34 cellular contexts compared by ENCODE assay signal in the genomic region with DNA sequence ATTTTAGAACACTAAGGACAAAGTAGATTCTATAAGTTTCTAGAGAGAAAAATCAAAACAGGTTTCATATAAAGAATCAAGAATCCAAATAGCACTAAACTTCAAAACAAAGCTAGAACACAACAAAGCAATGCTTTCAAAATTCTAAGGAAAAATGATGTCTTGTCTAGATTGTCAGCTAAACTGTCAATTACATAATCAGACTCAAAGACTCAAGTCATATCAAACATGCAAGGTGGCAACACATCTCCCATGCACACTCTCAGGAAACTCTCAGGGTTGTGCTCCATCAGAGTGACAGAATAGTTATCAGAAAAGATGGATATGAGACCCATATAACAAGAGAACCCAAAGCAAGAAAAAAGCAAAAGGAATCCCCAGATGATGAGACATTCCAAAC. TPM values are rescaled to one million over a fixed set of nuclear protein-coding genes. Genes with fewer than 3 reads are reported as not detected.
DNase-seq lines count a peak whose midpoint lies in the region; ATAC-seq, FAIRE-seq and TF ChIP-seq lines count a peak whose summit lies in the region.
"Had no signal": no experiment of that assay in that cellular context is flagged by ENCODE, and none has a peak within 500 bp of the region (broad histone marks: within the 10 kb centered on the region; RNA-seq: fewer than 3 reads in every experiment).

No MANE protein-coding gene starts in this region.

- H3K9me3 ChIP-seq in HepG2 (ENCODE audit: low read length) = no peaks in the 10 kb centered on the region
- H3K9me3 ChIP-seq in right lobe of liver = no peaks in the 10 kb centered on the region
- no peaks in the 10 kb centered on the region for H3K9me3 ChIP-seq in GM12878 (replicated peaks; ENCODE audit: control insufficient read depth, insufficient read depth, low read length)
- no peaks in the 10 kb centered on the region for H3K9me3 ChIP-seq in neural cell (ENCODE audit: low read length)
- H3K9me3 ChIP-seq in small intestine (ENCODE audit: control insufficient read depth, low read depth) = no peaks in the 10 kb centered on the region
- H3K9me3 ChIP-seq: A549; BE2C; BLaER1; BLaER1 treated with 17β-estradiol and CSF1 and Interleukin-3, amounts not matched to agents 10 nM and 100 nM; Caco-2 had no signal

- H3K9me2 ChIP-seq in neural cell (ENCODE audit: insufficient read depth, low read length) = no peaks in the 10 kb centered on the region

- RAD21 ChIA-PET in GM12878 (lab: Charles Lee; ENCODE audit: unreplicated experiment) = no interaction called here

- H3K9ac ChIP-seq in HepG2 (ENCODE audit: insufficient read depth, low read depth, low read length) (no peak overlapping the region), GM12878 (ENCODE audit: control insufficient read depth, insufficient read depth, low read length) (no peak overlapping the region), neural cell (ENCODE audit: low read length) (no peak overlapping the region)
- H3K9ac ChIP-seq: BLaER1; BLaER1 treated with 17β-estradiol and CSF1 and Interleukin-3, amounts not matched to agents 10 nM and 100 nM had no signal

- intact Hi-C loops in HepG2 (cut with micrococcal nuclease; ENCODE audit: unreplicated experiment) = no loop called here
- intact Hi-C loops in right lobe of liver (cut with DNase I) = no loop called here
- intact Hi-C loops in GM12878 (cut with micrococcal nuclease; ENCODE audit: unreplicated experiment) = no loop called here

- H3K79me2 ChIP-seq in HepG2 (ENCODE audit: insufficient read depth, low read length) (no peaks in the 10 kb centered on the region), GM12878 (ENCODE audit: control insufficient read depth, insufficient read depth, low read length) (no peaks in the 10 kb centered on the region), neural cell (replicated peaks; ENCODE audit: insufficient read depth, low read length) (no peaks in the 10 kb centered on the region)

- TF ChIP-seq CTCF in HepG2 (CRISPR knock-in tag; IDR thresholded peaks at IDR 0.05) = no peak
- no peak for TF ChIP-seq CTCF in right lobe of liver (IDR thresholded peaks at IDR 0.05)
- no peak for TF ChIP-seq CTCF in GM12878 (IDR thresholded peaks at IDR 0.05 in 2 of 3, conservative IDR thresholded peaks at IDR 0.05 in 1 of 3; ENCODE audit: control insufficient read depth in 2 of 3, extremely low read depth in 1 of 3, insufficient read depth in 1 of 3, low read depth in 3 of 3, low read length in 3 of 3)
- TF ChIP-seq CTCF in neural cell (IDR thresholded peaks at IDR 0.05; ENCODE audit: poor library complexity, severe bottlenecking) = no peak

- in situ Hi-C loops in HepG2 (cut with HindIII; ENCODE audit: extremely low pct_ligation_motif_present, low pct_unique_long_range_greater_than_20kb) = no loop called here
- in situ Hi-C loops in GM12878 (cut with MboI) = no loop called here

- H3K27me3 ChIP-seq in HepG2 (ENCODE audit: control insufficient read depth in 1 of 2, insufficient read depth in 2 of 2, low read length in 2 of 2) = no peaks in the 10 kb centered on the region
- H3K27me3 ChIP-seq in right lobe of liver = no peaks in the 10 kb centered on the region
- H3K27me3 ChIP-seq in GM12878 (replicated peaks in 1 of 2; ENCODE audit: control insufficient read depth in 2 of 2, insufficient read depth in 2 of 2, low read length in 1 of 2) = no peaks in the 10 kb centered on the region
- no peaks in the 10 kb centered on the region for H3K27me3 ChIP-seq in neural cell (ENCODE audit: insufficient read depth, low read depth, low read length)
- H3K27me3 ChIP-seq in small intestine (ENCODE audit: control insufficient read depth in 2 of 2, insufficient read depth in 2 of 2, low read length in 2 of 2) = no peaks in the 10 kb centered on the region
- H3K27me3 ChIP-seq: BE2C; BLaER1; BLaER1 treated with 17β-estradiol and CSF1 and Interleukin-3, amounts not matched to agents 10 nM and 100 nM had no signal

- POLR2A ChIA-PET in HepG2 (lab: Yijun Ruan, JAX) = no interaction called here
- POLR2A ChIA-PET in GM12878 (lab: Charles Lee) = no interaction called here

- TF ChIP-seq RAD21 in HepG2 (CRISPR knock-in tag; IDR thresholded peaks at IDR 0.05) (no peak), GM12878 (IDR thresholded peaks at IDR 0.05; ENCODE audit: insufficient read depth, low read depth, low read length) (no peak), neural cell (conservative IDR thresholded peaks at IDR 0.05) (no peak)

- FAIRE-seq in HepG2 (lab: Jason Lieb, UNC) = no peak
- FAIRE-seq in GM12878 (lab: Jason Lieb, UNC) = peak; percentile 44
- peak; percentile 39 for FAIRE-seq in small intestine (lab: Jason Lieb, UNC)
- FAIRE-seq: A549, D721Med had no signal

- H3K4me3 ChIP-seq in HepG2 (replicated peaks in 1 of 3; ENCODE audit: insufficient read depth in 1 of 3, low read depth in 2 of 3, low read length in 3 of 3) (no peak overlapping the region), right lobe of liver (no peak overlapping the region), GM12878 (no peak overlapping the region), neural cell (ENCODE audit: low read length) (no peak overlapping the region), small intestine (ENCODE audit: low read depth in 1 of 2, low read length in 2 of 2) (no peak overlapping the region)
- H3K4me3 ChIP-seq: A549; BLaER1; BLaER1 treated with 17β-estradiol and CSF1 and Interleukin-3, amounts not matched to agents 10 nM and 100 nM had no signal

- H2AFZ ChIP-seq in HepG2 (ENCODE audit: low read length) (no peak overlapping the region), GM12878 (ENCODE audit: control insufficient read depth, low read depth, low read length) (no peak overlapping the region), neural cell (ENCODE audit: low read depth, low read length) (no peak overlapping the region)

- H3K36me3 ChIP-seq in HepG2 (replicated peaks in 1 of 2; ENCODE audit: control insufficient read depth in 1 of 2, insufficient read depth in 2 of 2, low read length in 2 of 2) (peaks cover 0 to 9% of the 10 kb centered on the region in 2 experiments; a peak in 2 of 5 replicates), right lobe of liver (no peaks in the 10 kb centered on the region), GM12878 (ENCODE audit: control insufficient read depth in 2 of 2, insufficient read depth in 2 of 2, low read length in 1 of 2) (0 out of 4 replicates have a peak, but pooled peaks cover 0 to 4% of the 10 kb centered on the region in 2 experiments), neural cell (ENCODE audit: insufficient read depth, low read length) (peaks cover 11% of the 10 kb centered on the region), small intestine (ENCODE audit: control insufficient read depth in 2 of 2, insufficient read depth in 2 of 2, low read length in 2 of 2) (no peaks in the 10 kb centered on the region)

- TF ChIP-seq POLR2A in HepG2 (IDR thresholded peaks at IDR 0.05; ENCODE audit: insufficient read depth in 1 of 2, low read depth in 2 of 2, low read length in 2 of 2) (no peak), right lobe of liver (IDR thresholded peaks at IDR 0.05) (no peak), GM12878 (IDR thresholded peaks at IDR 0.05; ENCODE audit: low read depth, low read length) (no peak)

- DNase-seq in HepG2 (ENCODE audit: low spot score) (no peak), right lobe of liver (no peak), GM12878 (ENCODE audit: low read depth, low spot score) (no peak), small intestine (no peak), GM19240 (ENCODE audit: insufficient read length, low spot score) (no peak), NCI-H1417 treated with DMSO at 0.1 percent for 48 hours (lab: John Stamatoyannopoulos, UW) (no peak), putamen (ENCODE audit: low spot score) (no peak)
- DNase-seq: 8988T; ACHN; AML-193; BE2C; C1 segment of cervical spinal cord; Caco-2; Calu3; CD4-positive, alpha-beta memory T cell; CD4-positive, alpha-beta T cell; CD4-positive, CD25-positive, alpha-beta regulatory T cell; CD8-positive, alpha-beta memory T cell; CD8-positive, alpha-beta T cell; COR-L47; DMS 273 treated with DMSO at 0.1 percent for 48 hours; DMS153; DMS53; DMS79; DMS79 treated with DMSO at 0.1 percent for 48 hours; DND-41; EL had no signal

- CTCF ChIA-PET in HepG2 (lab: Yijun Ruan, JAX; ENCODE audit: low intra/inter-chr PET ratio, low total read pairs) = no interaction called here
- CTCF ChIA-PET in GM12878 (lab: Yijun Ruan, JAX) = no interaction called here

- no peaks in the 10 kb centered on the region for H3F3A ChIP-seq in neural cell (ENCODE audit: insufficient read depth, low read length, poor library complexity, severe bottlenecking)

- no peaks in the 10 kb centered on the region for H4K20me1 ChIP-seq in HepG2 (ENCODE audit: insufficient read depth, low read length)
- H4K20me1 ChIP-seq in GM12878 (ENCODE audit: control insufficient read depth, insufficient read depth) = no peaks in the 10 kb centered on the region
- H4K20me1 ChIP-seq in neural cell (ENCODE audit: insufficient read depth) = no peaks in the 10 kb centered on the region
- H4K20me1 ChIP-seq: BLaER1; BLaER1 treated with 17β-estradiol and CSF1 and Interleukin-3, amounts not matched to agents 10 nM and 100 nM had no signal

- peaks cover 45% of the 10 kb centered on the region for H3K4me1 ChIP-seq in HepG2 (ENCODE audit: insufficient read depth, low read length)
- H3K4me1 ChIP-seq in right lobe of liver = no peaks in the 10 kb centered on the region
- no peaks in the 10 kb centered on the region for H3K4me1 ChIP-seq in GM12878 (ENCODE audit: control insufficient read depth, insufficient read depth, low read length)
- no peaks in the 10 kb centered on the region for H3K4me1 ChIP-seq in small intestine (ENCODE audit: control insufficient read depth in 2 of 2, insufficient read depth in 1 of 2, low read depth in 1 of 2, low read length in 1 of 2)
- H3K4me1 ChIP-seq: A549; BE2C; BLaER1; BLaER1 treated with 17β-estradiol and CSF1 and Interleukin-3, amounts not matched to agents 10 nM and 100 nM had no signal

- SMC1A ChIA-PET in GM12878 (lab: Charles Lee; ENCODE audit: uncharacterized antibody, unreplicated experiment) = no interaction called here

- BruUV-seq in HepG2 (replicated peaks; lab: Mats Ljungman, UMichigan) (no TSS peak), GM12878 (replicated peaks; lab: Mats Ljungman, UMichigan) (no TSS peak)

- ATAC-seq in HepG2 (no peak), right lobe of liver (no peak), GM12878 (no peak)
- ATAC-seq: A549; CD8-positive, alpha-beta T cell had no signal

- H3K4me2 ChIP-seq in HepG2 (ENCODE audit: low read depth, low read length) (no peak overlapping the region), GM12878 (ENCODE audit: control insufficient read depth, insufficient read depth) (no peak overlapping the region), neural cell (ENCODE audit: low read length) (no peak overlapping the region)
- H3K4me2 ChIP-seq: A549; BLaER1; BLaER1 treated with 17β-estradiol and CSF1 and Interleukin-3, amounts not matched to agents 10 nM and 100 nM had no signal

- TF ChIP-seq EP300 in HepG2 (IDR thresholded peaks at IDR 0.05; ENCODE audit: low read depth in 2 of 2, low read length in 2 of 2) (no peak), HepG2 (CRISPR knock-in tag; IDR thresholded peaks at IDR 0.05; ENCODE audit: borderline replicate concordance) (no peak), GM12878 (IDR thresholded peaks at IDR 0.05; ENCODE audit: borderline replicate concordance in 1 of 2, control insufficient read depth in 1 of 2, low read depth in 2 of 2, low read length in 2 of 2) (no peak), neural cell (conservative IDR thresholded peaks at IDR 0.05; ENCODE audit: poor library complexity, severe bottlenecking) (peak; percentile 90)

- H3K27ac ChIP-seq in HepG2 (ENCODE audit: extremely low read length, insufficient read depth, low read length) (peak overlapping the region; percentile 69), right lobe of liver (no peak overlapping the region), GM12878 (ENCODE audit: control insufficient read depth, insufficient read depth) (no peak overlapping the region), neural cell (ENCODE audit: low read length) (no peak overlapping the region), small intestine (ENCODE audit: low read depth in 1 of 2, low read length in 1 of 2) (no peak overlapping the region)
- H3K27ac ChIP-seq: 22Rv1; A549; BLaER1; BLaER1 treated with 17β-estradiol and CSF1 and Interleukin-3, amounts not matched to agents 10 nM and 100 nM; C4-2B had no signal

RNA-seq across cellular contexts. Expression of gene HACE1, which starts 23.9 kb away (rescaled TPM):
- total RNA-seq in HepG2 (2016; rRNA removed; fragmentation: Illumina TruSeq; extraction: Trizol) (11.4 and 16.0 TPM in 2 replicates), right lobe of liver (1 to 10 TPM; 2.7 to 3.7 (median 3.1) TPM), GM12878 (2014; rRNA removed) (6.4 and 7.7 TPM in 2 replicates), GM12878 (2014; rRNA removed; fragmentation: Illumina TruSeq; extraction: Trizol) (6.7 and 7.4 TPM in 2 replicates), GM12878 (2021) (6.0 and 6.7 TPM in 2 replicates)
- 8.1 and 8.6 TPM in 2 replicates for total RNA-seq in HepG2 (2016; cell fraction: cytosol; rRNA removed; fragmentation: Illumina TruSeq; extraction: Trizol; ENCODE audit: low read depth)
- 11.2 and 15.6 TPM in 2 replicates for total RNA-seq in HepG2 (2016; cell fraction: insoluble cytoplasmic fraction; rRNA removed; fragmentation: Illumina TruSeq; extraction: Trizol)
- 7.1 and 8.1 TPM in 2 replicates for total RNA-seq in HepG2 (2016; cell fraction: membrane; rRNA removed; fragmentation: Illumina TruSeq; extraction: Trizol)
- total RNA-seq in HepG2 (2016; cell fraction: nucleus; rRNA removed; fragmentation: Illumina TruSeq; extraction: Trizol) = 14.9 and 19.6 TPM in 2 replicates
- polyA plus RNA-seq in HepG2 (2011; rRNA removed) (5.9 and 8.9 TPM in 2 replicates), GM12878 (2011; rRNA removed) (16.9 and 31.2 TPM in 2 replicates), GM12878 (2014; fragmentation: Illumina TruSeq; extraction: Trizol) (5.3 and 5.5 TPM in 2 replicates), GM12878 (2014; fragmentation: Nextera tagmentation; extraction: Ambion mirVana) (1 to 10 TPM; 1.6 to 2.6 TPM), GM12878 (2014; rRNA removed) (4.7 and 5.7 TPM in 2 replicates), GM12878 (2016; fragmentation: Nextera tagmentation; extraction: Ambion mirVana) (1 to 10 TPM; 3.6 to 5.0 TPM), neural cell (70.6 and 71.1 TPM in 2 replicates), small intestine (1 to 10 TPM; 4.0 to 7.6 (median 4.9) TPM)
- 3.4 and 4.6 TPM in 2 replicates for polyA plus RNA-seq in HepG2 (2011; cell fraction: cytosol; rRNA removed)
- polyA plus RNA-seq in HepG2 (2011; cell fraction: nucleus; rRNA removed) = 7.3 and 9.6 TPM in 2 replicates
- 5.3 and 6.1 TPM in 2 replicates for polyA plus RNA-seq in HepG2 (2012)
- 0.32 and 0.58 TPM in 2 replicates for polyA plus RNA-seq in HepG2 (2016; cell fraction: cytosol; fragmentation: Illumina TruSeq; extraction: Trizol; ENCODE audit: low read depth)
- 8.8 and 10.3 TPM in 2 replicates for polyA plus RNA-seq in HepG2 (2016; cell fraction: insoluble cytoplasmic fraction; fragmentation: Illumina TruSeq; extraction: Trizol; ENCODE audit: low read depth)
- polyA plus RNA-seq in HepG2 (2016; cell fraction: membrane; fragmentation: Illumina TruSeq; extraction: Trizol; ENCODE audit: low read depth) = 2.4 and 2.5 TPM in 2 replicates
- polyA plus RNA-seq in HepG2 (2016; cell fraction: nucleus; fragmentation: Illumina TruSeq; extraction: Trizol; ENCODE audit: insufficient read depth, low read depth) = 13.4 and 15.2 TPM in 2 replicates
- polyA minus RNA-seq in HepG2 (2011; rRNA and poly(A)+ RNA removed; ENCODE audit: low replicate concordance) = 10.0 and 15.5 TPM in 2 replicates
- polyA minus RNA-seq in HepG2 (2011; cell fraction: cytosol; rRNA and poly(A)+ RNA removed) = 8.4 and 10.0 TPM in 2 replicates
- 36.7 and 37.9 TPM in 2 replicates for polyA minus RNA-seq in HepG2 (2011; cell fraction: nucleus; rRNA and poly(A)+ RNA removed)
- total RNA-seq in GM12878 (2013; cell fraction: nucleolus; rRNA removed) = 111 and 115 TPM in 2 replicates
- polyA plus RNA-seq in GM12878 (2011; ENCODE audit: low read depth) = 3.8 TPM
- polyA plus RNA-seq in GM12878 (2011; cell fraction: cytosol; rRNA removed) = 6.7 and 6.8 TPM in 2 replicates
- polyA plus RNA-seq in GM12878 (2011; cell fraction: nucleus; rRNA removed) = 17.1 and 22.9 TPM in 2 replicates
- polyA plus RNA-seq in GM12878 (2012) = 3.6 and 6.1 TPM in 2 replicates
- polyA minus RNA-seq in GM12878 (2011; rRNA and poly(A)+ RNA removed) = 21.7 and 32.0 TPM in 2 replicates
- polyA minus RNA-seq in GM12878 (2011; cell fraction: cytosol; rRNA and poly(A)+ RNA removed) = 4.5 and 8.6 TPM in 2 replicates
- polyA minus RNA-seq in GM12878 (2011; cell fraction: nucleus; rRNA and poly(A)+ RNA removed) = 21.2 and 31.7 TPM in 2 replicates
- 68.4 and 80.7 TPM in 2 replicates for polyA minus RNA-seq in neural cell
